Comparison of ENCODE assay signal across 1 cellular context in the genomic region with DNA sequence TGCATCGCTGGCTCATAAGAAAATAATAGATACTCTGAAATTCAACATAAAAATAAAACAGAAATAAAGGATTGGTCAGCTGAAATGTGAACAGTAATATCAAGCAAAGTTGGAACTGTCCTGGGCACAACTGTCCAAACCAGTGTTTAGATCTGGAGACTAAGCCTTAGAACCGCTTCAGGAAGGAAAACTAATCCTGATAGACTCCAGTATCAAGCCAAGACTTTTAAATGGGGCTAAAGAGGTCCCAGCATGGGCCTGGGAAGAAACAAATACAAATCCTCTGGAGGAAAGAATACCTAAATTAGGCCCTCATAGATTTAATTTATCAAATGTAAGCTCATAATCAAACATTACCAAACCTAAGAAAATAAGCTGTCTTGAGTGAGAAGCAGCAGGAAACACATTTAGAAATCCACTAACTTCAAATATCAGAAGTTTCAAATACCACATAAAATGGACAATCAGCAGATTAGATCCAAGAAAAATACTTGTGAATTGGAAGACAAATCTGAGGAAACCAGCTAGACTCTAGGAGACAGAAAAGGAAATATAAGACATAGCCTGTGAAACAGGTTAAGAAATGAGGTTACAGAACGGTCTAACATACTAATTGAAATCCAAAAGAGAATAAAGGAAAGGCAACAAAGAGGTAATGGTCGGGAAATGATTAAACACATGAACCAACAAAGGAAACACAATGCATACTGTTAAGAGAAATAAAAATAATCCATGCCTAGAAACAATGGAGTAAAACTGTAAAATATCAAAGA.
A peak's percentile ranks its signal among the peaks of the same experiment; 100 is the strongest.
TF ChIP-seq lines count a peak whose summit lies in the region.

No MANE protein-coding gene starts in this region.

TF ChIP-seq in K562, 482 proteins besides CTCF, POLR2A, EP300 and RAD21 (continued from another document):
- TF ChIP-seq, protein P1, sequence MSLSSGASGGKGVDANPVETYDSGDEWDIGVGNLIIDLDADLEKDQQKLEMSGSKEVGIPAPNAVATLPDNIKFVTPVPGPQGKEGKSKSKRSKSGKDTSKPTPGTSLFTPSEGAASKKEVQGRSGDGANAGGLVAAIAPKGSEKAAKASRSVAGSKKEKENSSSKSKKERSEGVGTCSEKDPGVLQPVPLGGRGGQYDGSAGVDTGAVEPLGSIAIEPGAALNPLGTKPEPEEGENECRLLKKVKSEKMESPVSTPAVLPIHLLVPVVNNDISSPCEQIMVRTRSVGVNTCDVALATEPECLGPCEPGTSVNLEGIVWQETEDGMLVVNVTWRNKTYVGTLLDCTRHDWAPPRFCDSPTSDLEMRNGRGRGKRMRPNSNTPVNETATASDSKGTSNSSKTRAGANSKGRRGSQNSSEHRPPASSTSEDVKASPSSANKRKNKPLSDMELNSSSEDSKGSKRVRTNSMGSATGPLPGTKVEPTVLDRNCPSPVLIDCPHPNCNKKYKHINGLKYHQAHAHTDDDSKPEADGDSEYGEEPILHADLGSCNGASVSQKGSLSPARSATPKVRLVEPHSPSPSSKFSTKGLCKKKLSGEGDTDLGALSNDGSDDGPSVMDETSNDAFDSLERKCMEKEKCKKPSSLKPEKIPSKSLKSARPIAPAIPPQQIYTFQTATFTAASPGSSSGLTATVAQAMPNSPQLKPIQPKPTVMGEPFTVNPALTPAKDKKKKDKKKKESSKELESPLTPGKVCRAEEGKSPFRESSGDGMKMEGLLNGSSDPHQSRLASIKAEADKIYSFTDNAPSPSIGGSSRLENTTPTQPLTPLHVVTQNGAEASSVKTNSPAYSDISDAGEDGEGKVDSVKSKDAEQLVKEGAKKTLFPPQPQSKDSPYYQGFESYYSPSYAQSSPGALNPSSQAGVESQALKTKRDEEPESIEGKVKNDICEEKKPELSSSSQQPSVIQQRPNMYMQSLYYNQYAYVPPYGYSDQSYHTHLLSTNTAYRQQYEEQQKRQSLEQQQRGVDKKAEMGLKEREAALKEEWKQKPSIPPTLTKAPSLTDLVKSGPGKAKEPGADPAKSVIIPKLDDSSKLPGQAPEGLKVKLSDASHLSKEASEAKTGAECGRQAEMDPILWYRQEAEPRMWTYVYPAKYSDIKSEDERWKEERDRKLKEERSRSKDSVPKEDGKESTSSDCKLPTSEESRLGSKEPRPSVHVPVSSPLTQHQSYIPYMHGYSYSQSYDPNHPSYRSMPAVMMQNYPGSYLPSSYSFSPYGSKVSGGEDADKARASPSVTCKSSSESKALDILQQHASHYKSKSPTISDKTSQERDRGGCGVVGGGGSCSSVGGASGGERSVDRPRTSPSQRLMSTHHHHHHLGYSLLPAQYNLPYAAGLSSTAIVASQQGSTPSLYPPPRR (CRISPR knock-in tag; IDR thresholded peaks at IDR 0.05; ENCODE audit: borderline replicate concordance) = no peak
- TF ChIP-seq ETS2 (tag; IDR thresholded peaks at IDR 0.05; ENCODE audit: borderline replicate concordance, poor library complexity, severe bottlenecking) (no peak), LCOR (CRISPR knock-in tag; IDR thresholded peaks at IDR 0.05) (no peak), ZNF316 (IDR thresholded peaks at IDR 0.05) (peak; percentile 57)
